ENCODE assay signal across 27 cellular contexts in genomic region chr11:34249439-34250073, GRCh38.
DNase-seq lines count a peak whose midpoint lies in the region; ATAC-seq and TF ChIP-seq lines count a peak whose summit lies in the region.
"Had no signal": no experiment of that assay in that cellular context is flagged by ENCODE, and none has a peak within 500 bp of the region (broad histone marks: within the 10 kb centered on the region; RNA-seq: fewer than 3 reads in every experiment).

No MANE protein-coding gene starts in this region.

- intact Hi-C loops in CD8-positive, alpha-beta T cell (cut with DNase I, micrococcal nuclease), result loop anchor here (2.0 to 10.0 kb wide), 11 partner anchors 15 to 552 kb away; partner anchors contain the start of genes ABTB2 (in 1 of the 2), CAPRIN1 (in 1 of the 2), CAT (in 1 of the 2) and FBXO3 (in 1 of the 2)
- intact Hi-C loops in psoas muscle (cut with DNase I), result loop anchor here in 1 of 2 donors (5.0 kb wide), 1 partner anchor 108 kb away; the partner anchor contains the start of gene ABTB2

- H3K9me3 Mint-ChIP-seq in activated CD4-positive, alpha-beta T cell treated with anti-CD3 and anti-CD28 coated beads, Interleukin-2, amount 10 ng/mL, durations not matched to agents 7 days and 5 days, result no peaks in the 10 kb centered on the region
- no peaks in the 10 kb centered on the region for H3K9me3 Mint-ChIP-seq in CD8-positive, alpha-beta T cell
- no peaks in the 10 kb centered on the region for H3K9me3 Mint-ChIP-seq in endothelial cell (ENCODE audit: unreplicated experiment)
- H3K9me3 Mint-ChIP-seq: activated naive CD4-positive, alpha-beta T cell treated with anti-CD3 and anti-CD28 coated beads, Interleukin-2, amount 50 U/mL, for 24 hours; activated T-cell treated with anti-CD3 and anti-CD28 coated beads, Interleukin-2, amount 50 U/mL, for 72 hours; GM23338; stimulated activated naive CD8-positive, alpha-beta T cell treated with anti-CD3 and anti-CD28 coated beads, Interleukin-15, amount 100 ng/mL, for 72 hours had no signal

- H3K4me1 Mint-ChIP-seq in activated CD4-positive, alpha-beta T cell treated with anti-CD3 and anti-CD28 coated beads, Interleukin-2, amount 10 ng/mL, durations not matched to agents 7 days and 5 days, result peaks cover 66% of the 10 kb centered on the region
- peaks cover 64% of the 10 kb centered on the region for H3K4me1 Mint-ChIP-seq in CD8-positive, alpha-beta T cell (ENCODE audit: low read depth)
- peaks cover 39% of the 10 kb centered on the region for H3K4me1 Mint-ChIP-seq in endothelial cell (ENCODE audit: unreplicated experiment)

- peaks cover 51% of the 10 kb centered on the region for H3K4me1 ChIP-seq in CD8-positive, alpha-beta T cell (ENCODE audit: insufficient read depth, low read length)
- peaks cover 39% of the 10 kb centered on the region for H3K4me1 ChIP-seq in psoas muscle

- no peaks in the 10 kb centered on the region for H3K27me3 ChIP-seq in CD8-positive, alpha-beta T cell (ENCODE audit: insufficient read depth, low read length)
- no peaks in the 10 kb centered on the region for H3K27me3 ChIP-seq in psoas muscle (ENCODE audit: insufficient read depth in 3 of 3, low read length in 2 of 3)
- H3K27me3 ChIP-seq: ovary, tibial nerve had no signal

- H3K9me3 ChIP-seq in CD8-positive, alpha-beta T cell (ENCODE audit: low read length), result no peaks in the 10 kb centered on the region
- no peaks in the 10 kb centered on the region for H3K9me3 ChIP-seq in psoas muscle
- H3K9me3 ChIP-seq: lower lobe of right lung, ovary, tibial nerve had no signal

- peak overlapping the region; percentile 0 for H3K4me3 Mint-ChIP-seq in activated CD4-positive, alpha-beta T cell treated with anti-CD3 and anti-CD28 coated beads, Interleukin-2, amount 10 ng/mL, durations not matched to agents 7 days and 5 days
- H3K4me3 Mint-ChIP-seq in CD8-positive, alpha-beta T cell, result peak overlapping the region; percentile 74
- H3K4me3 Mint-ChIP-seq in endothelial cell (ENCODE audit: unreplicated experiment), result no peak overlapping the region
- H3K4me3 Mint-ChIP-seq: GM23338 had no signal

- TF ChIP-seq CTCF in CD8-positive, alpha-beta T cell (IDR thresholded peaks at IDR 0.05), result no peak
- TF ChIP-seq CTCF in endothelial cell (IDR thresholded peaks at IDR 0.05; ENCODE audit: unreplicated experiment), result no peak
- TF ChIP-seq CTCF in psoas muscle (IDR thresholded peaks at IDR 0.05), result no peak

- peaks cover 4% of the 10 kb centered on the region for H3K36me3 Mint-ChIP-seq in activated CD4-positive, alpha-beta T cell treated with anti-CD3 and anti-CD28 coated beads, Interleukin-2, amount 10 ng/mL, durations not matched to agents 7 days and 5 days (ENCODE audit: low read depth)
- no peaks in the 10 kb centered on the region for H3K36me3 Mint-ChIP-seq in CD8-positive, alpha-beta T cell
- H3K36me3 Mint-ChIP-seq in endothelial cell (ENCODE audit: low read depth, unreplicated experiment), result no peaks in the 10 kb centered on the region
- H3K36me3 Mint-ChIP-seq: activated naive CD4-positive, alpha-beta T cell treated with anti-CD3 and anti-CD28 coated beads, Interleukin-2, amount 50 U/mL, for 24 hours had no signal

- no peak for ATAC-seq in CD8-positive, alpha-beta T cell
- ATAC-seq in psoas muscle (no peak), HG03196 (IDR thresholded peaks at IDR 0.05; ENCODE audit: unreplicated experiment) (no peak)
- ATAC-seq: activated T-cell treated with anti-CD3 and anti-CD28 coated beads, Interleukin-2, amount 50 U/mL, for 72 hours; esophagus mucosa; GM23338; lower lobe of right lung; Panc1; right cardiac atrium; stimulated activated naive CD8-positive, alpha-beta T cell treated with anti-CD3 and anti-CD28 coated beads, Interleukin-15, amount 100 ng/mL, for 72 hours had no signal

- peak overlapping the region; percentile 85 for H3K27ac Mint-ChIP-seq in activated CD4-positive, alpha-beta T cell treated with anti-CD3 and anti-CD28 coated beads, Interleukin-2, amount 10 ng/mL, durations not matched to agents 7 days and 5 days
- H3K27ac Mint-ChIP-seq in CD8-positive, alpha-beta T cell, result peak overlapping the region; percentile 4
- H3K27ac Mint-ChIP-seq in endothelial cell (ENCODE audit: unreplicated experiment), result peak overlapping the region; percentile 38
- H3K27ac Mint-ChIP-seq: activated T-cell treated with anti-CD3 and anti-CD28 coated beads, Interleukin-2, amount 50 U/mL, for 72 hours; GM23338; stimulated activated naive CD8-positive, alpha-beta T cell treated with anti-CD3 and anti-CD28 coated beads, Interleukin-15, amount 100 ng/mL, for 72 hours had no signal

- WGBS in psoas muscle, 3 donors, result 59 to 82% (median 74%) methylated on average over 3 of the region's 3 CpGs

- H3K27ac ChIP-seq in CD8-positive, alpha-beta T cell (ENCODE audit: low read depth, low read length), result no peak overlapping the region
- H3K27ac ChIP-seq in psoas muscle, result peak overlapping the region; percentile 39
- H3K27ac ChIP-seq: HL-60, lower lobe of right lung, ovary had no signal

- H3K36me3 ChIP-seq in CD8-positive, alpha-beta T cell (ENCODE audit: insufficient read depth, low read length), result no peaks in the 10 kb centered on the region
- no peaks in the 10 kb centered on the region for H3K36me3 ChIP-seq in psoas muscle (ENCODE audit: insufficient read depth in 1 of 2, low read depth in 1 of 2)
- H3K36me3 ChIP-seq: lower lobe of right lung, ovary, tibial nerve had no signal

- no peak for DNase-seq in activated CD4-positive, alpha-beta T cell treated with anti-CD3 and anti-CD28 coated beads, Interleukin-2, amount 10 ng/mL, durations not matched to agents 7 days and 5 days
- DNase-seq in activated CD4-positive, alpha-beta T cell treated with anti-CD3 and anti-CD28 coated beads, Interleukin-2, amount 50 U/mL, for 4 hours, result no peak
- no peak for DNase-seq in CD8-positive, alpha-beta T cell
- no peak for DNase-seq in endothelial cell (ENCODE audit: low spot score)
- DNase-seq in psoas muscle, result no peak
- DNase-seq in NCI-H526 treated with DMSO at 0.1 percent for 48 hours (lab: John Stamatoyannopoulos, UW), result no peak
- no peak for DNase-seq in RPMI8226
- DNase-seq: activated CD8-positive, alpha-beta memory T cell treated with anti-CD3 and anti-CD28 coated beads for 24 hours; activated T-cell treated with anti-CD3 and anti-CD28 coated beads, Interleukin-2, amount 50 U/mL, for 72 hours; cerebellar nuclear complex; effector CD4-positive, alpha-beta T cell; foreskin melanocyte; hypothalamus; lower lobe of right lung; NCI-H1105 treated with DMSO at 0.1 percent for 48 hours; NCI-H2081; NCI-H446; ovary; right cardiac atrium; stimulated activated naive CD8-positive, alpha-beta T cell treated with anti-CD3 and anti-CD28 coated beads, Interleukin-15, amount 100 ng/mL, for 72 hours had no signal

- no peak overlapping the region for H3K4me3 ChIP-seq in CD8-positive, alpha-beta T cell (ENCODE audit: low read depth, low read length)
- H3K4me3 ChIP-seq in psoas muscle, result no peak overlapping the region
- H3K4me3 ChIP-seq: GM23338, lower lobe of right lung, ovary, tibial nerve had no signal

- H3K27me3 Mint-ChIP-seq in activated CD4-positive, alpha-beta T cell treated with anti-CD3 and anti-CD28 coated beads, Interleukin-2, amount 10 ng/mL, durations not matched to agents 7 days and 5 days, result peaks cover 25% of the 10 kb centered on the region
- no peaks in the 10 kb centered on the region for H3K27me3 Mint-ChIP-seq in CD8-positive, alpha-beta T cell (ENCODE audit: low read depth)
- peaks cover 12% of the 10 kb centered on the region for H3K27me3 Mint-ChIP-seq in endothelial cell (ENCODE audit: unreplicated experiment)
- H3K27me3 Mint-ChIP-seq: activated naive CD4-positive, alpha-beta T cell treated with anti-CD3 and anti-CD28 coated beads, Interleukin-2, amount 50 U/mL, for 24 hours had no signal

- CTCF ChIA-PET in activated CD4-positive, alpha-beta T cell treated with anti-CD3 and anti-CD28 coated beads, Interleukin-2, amount 10 ng/mL, durations not matched to agents 7 days and 5 days (lab: Charles Lee), result interaction anchor here (0.9 to 2.3 kb wide), 9 partner anchors 12 to 97 kb away, joined by 3 to 9 read pairs (median 4); no protein-coding TSS in a partner anchor
- CTCF ChIA-PET in CD8-positive, alpha-beta T cell (lab: Charles Lee), result interaction anchor here (0.6 to 4.4 kb wide), 7 partner anchors 9 to 190 kb away, joined by 3 to 26 read pairs (median 3); partner anchors contain the start of gene ABTB2

- POLR2A ChIA-PET in activated CD4-positive, alpha-beta T cell treated with anti-CD3 and anti-CD28 coated beads, Interleukin-2, amount 10 ng/mL, durations not matched to agents 7 days and 5 days (lab: Charles Lee), result no interaction called here
- POLR2A ChIA-PET in CD8-positive, alpha-beta T cell (lab: Charles Lee), result interaction anchor here (0.9 to 2.4 kb wide), 3 partner anchors 15 to 108 kb away, joined by 3 to 13 read pairs (median 5); partner anchors contain the start of gene ABTB2

Comparison
In these comparisons a context has a peak if more than half of its experiments do, and no peak if none do; other contexts are left out.
1. H3K27ac Mint-ChIP-seq: peak in every context shown above with its lines; median percentile 85 in activated CD4-positive, alpha-beta T cell treated with anti-CD3 and anti-CD28 coated beads, Interleukin-2, amount 10 ng/mL, durations not matched to agents 7 days and 5 days; 38 in endothelial cell; 4 in CD8-positive, alpha-beta T cell.